Comparison of ENCODE assay signal across 1 cellular context in the genomic region with DNA sequence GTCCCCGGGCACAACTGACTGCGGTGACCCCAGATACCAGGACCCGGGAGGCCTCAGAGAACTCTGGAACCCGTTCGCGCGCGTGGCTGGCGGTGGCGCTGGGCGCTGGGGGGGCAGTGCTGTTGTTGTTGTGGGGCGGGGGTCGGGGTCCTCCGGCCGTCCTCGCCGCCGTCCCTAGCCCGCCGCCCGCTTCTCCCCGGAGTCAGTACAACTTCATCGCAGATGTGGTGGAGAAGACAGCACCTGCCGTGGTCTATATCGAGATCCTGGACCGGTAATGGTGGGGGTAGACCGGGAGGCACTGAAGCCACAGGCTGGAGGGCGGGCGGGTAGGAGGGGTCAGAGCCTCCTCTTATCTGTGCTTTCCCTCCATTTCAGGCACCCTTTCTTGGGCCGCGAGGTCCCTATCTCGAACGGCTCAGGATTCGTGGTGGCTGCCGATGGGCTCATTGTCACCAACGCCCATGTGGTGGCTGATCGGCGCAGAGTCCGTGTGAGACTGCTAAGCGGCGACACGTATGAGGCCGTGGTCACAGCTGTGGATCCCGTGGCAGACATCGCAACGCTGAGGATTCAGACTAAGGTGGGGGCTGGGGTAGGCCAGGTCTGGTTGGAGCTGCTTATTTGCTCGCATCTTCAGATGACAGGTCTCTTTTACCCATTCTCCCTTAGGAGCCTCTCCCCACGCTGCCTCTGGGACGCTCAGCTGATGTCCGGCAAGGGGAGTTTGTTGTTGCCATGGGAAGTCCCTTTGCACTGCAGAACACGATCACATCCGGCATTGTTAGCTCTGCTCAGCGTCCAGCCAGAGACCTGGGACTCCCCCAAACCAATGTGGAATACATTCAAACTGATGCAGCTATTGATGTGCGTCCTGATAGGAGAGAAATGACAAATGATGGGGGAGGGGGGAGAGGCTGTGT.
TF ChIP-seq lines count a peak whose summit lies in the region.

No MANE protein-coding gene starts in this region.

TF ChIP-seq in HepG2, 621 proteins besides CTCF, POLR2A, EP300 and RAD21 (continues in another document):
- peak; percentile 98 for TF ChIP-seq ZBTB38 (CRISPR knock-in tag; IDR thresholded peaks at IDR 0.05)
- TF ChIP-seq TERF1 (CRISPR knock-in tag; IDR thresholded peaks at IDR 0.05), result peak; percentile 2; the same call in 1 of the 2 replicates
- 0 out of 2 replicates have a peak, but pooled peaks have one; percentile 23 for TF ChIP-seq PITX1 (CRISPR knock-in tag; IDR thresholded peaks at IDR 0.05)
- TF ChIP-seq GTF3A (CRISPR knock-in tag; conservative IDR thresholded peaks at IDR 0.05), result no peak
- TF ChIP-seq NCOR1 (IDR thresholded peaks at IDR 0.05; ENCODE audit: borderline replicate concordance, low read length), result no peak
- peak; percentile 57; the same call in 1 of the 2 replicates for TF ChIP-seq ZNF589 (CRISPR knock-in tag; conservative IDR thresholded peaks at IDR 0.05)
- peak; percentile 12 for TF ChIP-seq TAF15 (IDR thresholded peaks at IDR 0.05; ENCODE audit: low read depth, low read length, poor library complexity, severe bottlenecking)
- 0 out of 2 replicates have a peak, but pooled peaks have one; percentile 36 for TF ChIP-seq HES4 (CRISPR knock-in tag; IDR thresholded peaks at IDR 0.05; ENCODE audit: borderline replicate concordance)
- 0 out of 2 replicates have a peak, but pooled peaks have one; percentile 50 for TF ChIP-seq ZNF672 (CRISPR knock-in tag; IDR thresholded peaks at IDR 0.05)
- peak; percentile 92 for TF ChIP-seq PRPF4 (IDR thresholded peaks at IDR 0.05; ENCODE audit: low read depth, low read length, poor library complexity, severe bottlenecking)
- TF ChIP-seq HMGA1 (CRISPR knock-in tag; conservative IDR thresholded peaks at IDR 0.05), result no peak
- TF ChIP-seq SKIL (CRISPR knock-in tag; IDR thresholded peaks at IDR 0.05; ENCODE audit: borderline replicate concordance), result 0 out of 2 replicates have a peak, but pooled peaks have one; percentile 31
- TF ChIP-seq, protein P1, sequence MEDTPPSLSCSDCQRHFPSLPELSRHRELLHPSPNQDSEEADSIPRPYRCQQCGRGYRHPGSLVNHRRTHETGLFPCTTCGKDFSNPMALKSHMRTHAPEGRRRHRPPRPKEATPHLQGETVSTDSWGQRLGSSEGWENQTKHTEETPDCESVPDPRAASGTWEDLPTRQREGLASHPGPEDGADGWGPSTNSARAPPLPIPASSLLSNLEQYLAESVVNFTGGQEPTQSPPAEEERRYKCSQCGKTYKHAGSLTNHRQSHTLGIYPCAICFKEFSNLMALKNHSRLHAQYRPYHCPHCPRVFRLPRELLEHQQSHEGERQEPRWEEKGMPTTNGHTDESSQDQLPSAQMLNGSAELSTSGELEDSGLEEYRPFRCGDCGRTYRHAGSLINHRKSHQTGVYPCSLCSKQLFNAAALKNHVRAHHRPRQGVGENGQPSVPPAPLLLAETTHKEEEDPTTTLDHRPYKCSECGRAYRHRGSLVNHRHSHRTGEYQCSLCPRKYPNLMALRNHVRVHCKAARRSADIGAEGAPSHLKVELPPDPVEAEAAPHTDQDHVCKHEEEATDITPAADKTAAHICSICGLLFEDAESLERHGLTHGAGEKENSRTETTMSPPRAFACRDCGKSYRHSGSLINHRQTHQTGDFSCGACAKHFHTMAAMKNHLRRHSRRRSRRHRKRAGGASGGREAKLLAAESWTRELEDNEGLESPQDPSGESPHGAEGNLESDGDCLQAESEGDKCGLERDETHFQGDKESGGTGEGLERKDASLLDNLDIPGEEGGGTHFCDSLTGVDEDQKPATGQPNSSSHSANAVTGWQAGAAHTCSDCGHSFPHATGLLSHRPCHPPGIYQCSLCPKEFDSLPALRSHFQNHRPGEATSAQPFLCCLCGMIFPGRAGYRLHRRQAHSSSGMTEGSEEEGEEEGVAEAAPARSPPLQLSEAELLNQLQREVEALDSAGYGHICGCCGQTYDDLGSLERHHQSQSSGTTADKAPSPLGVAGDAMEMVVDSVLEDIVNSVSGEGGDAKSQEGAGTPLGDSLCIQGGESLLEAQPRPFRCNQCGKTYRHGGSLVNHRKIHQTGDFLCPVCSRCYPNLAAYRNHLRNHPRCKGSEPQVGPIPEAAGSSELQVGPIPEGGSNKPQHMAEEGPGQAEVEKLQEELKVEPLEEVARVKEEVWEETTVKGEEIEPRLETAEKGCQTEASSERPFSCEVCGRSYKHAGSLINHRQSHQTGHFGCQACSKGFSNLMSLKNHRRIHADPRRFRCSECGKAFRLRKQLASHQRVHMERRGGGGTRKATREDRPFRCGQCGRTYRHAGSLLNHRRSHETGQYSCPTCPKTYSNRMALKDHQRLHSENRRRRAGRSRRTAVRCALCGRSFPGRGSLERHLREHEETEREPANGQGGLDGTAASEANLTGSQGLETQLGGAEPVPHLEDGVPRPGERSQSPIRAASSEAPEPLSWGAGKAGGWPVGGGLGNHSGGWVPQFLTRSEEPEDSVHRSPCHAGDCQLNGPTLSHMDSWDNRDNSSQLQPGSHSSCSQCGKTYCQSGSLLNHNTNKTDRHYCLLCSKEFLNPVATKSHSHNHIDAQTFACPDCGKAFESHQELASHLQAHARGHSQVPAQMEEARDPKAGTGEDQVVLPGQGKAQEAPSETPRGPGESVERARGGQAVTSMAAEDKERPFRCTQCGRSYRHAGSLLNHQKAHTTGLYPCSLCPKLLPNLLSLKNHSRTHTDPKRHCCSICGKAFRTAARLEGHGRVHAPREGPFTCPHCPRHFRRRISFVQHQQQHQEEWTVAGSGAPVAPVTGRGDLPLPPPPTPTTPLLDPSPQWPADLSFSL (CRISPR knock-in tag; IDR thresholded peaks at IDR 0.05), result 0 out of 2 replicates have a peak, but pooled peaks have one; percentile 16
- TF ChIP-seq ZBTB20 (CRISPR knock-in tag; IDR thresholded peaks at IDR 0.05; ENCODE audit: borderline replicate concordance, low read depth), result 0 out of 2 replicates have a peak, but pooled peaks have one; percentile 39
- no peak; the same call in 1 of the 2 replicates for TF ChIP-seq ZNF687 (CRISPR knock-in tag; IDR thresholded peaks at IDR 0.05)
- TF ChIP-seq, protein P2, sequence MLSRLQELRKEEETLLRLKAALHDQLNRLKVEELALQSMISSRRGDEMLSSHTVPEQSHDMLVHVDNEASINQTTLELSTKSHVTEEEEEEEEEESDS (CRISPR knock-in tag; IDR thresholded peaks at IDR 0.05; ENCODE audit: borderline replicate concordance), result 0 out of 2 replicates have a peak, but pooled peaks have one; percentile 1
- no peak for TF ChIP-seq ZNF367 (CRISPR knock-in tag; IDR thresholded peaks at IDR 0.05; ENCODE audit: borderline replicate concordance)
- TF ChIP-seq PAX8 (CRISPR knock-in tag; IDR thresholded peaks at IDR 0.05; ENCODE audit: borderline replicate concordance), result peak; percentile 2; the same call in 1 of the 2 replicates
- TF ChIP-seq ZNF740 (CRISPR knock-in tag; IDR thresholded peaks at IDR 0.05), result peak; percentile 60
- TF ChIP-seq, protein P3, sequence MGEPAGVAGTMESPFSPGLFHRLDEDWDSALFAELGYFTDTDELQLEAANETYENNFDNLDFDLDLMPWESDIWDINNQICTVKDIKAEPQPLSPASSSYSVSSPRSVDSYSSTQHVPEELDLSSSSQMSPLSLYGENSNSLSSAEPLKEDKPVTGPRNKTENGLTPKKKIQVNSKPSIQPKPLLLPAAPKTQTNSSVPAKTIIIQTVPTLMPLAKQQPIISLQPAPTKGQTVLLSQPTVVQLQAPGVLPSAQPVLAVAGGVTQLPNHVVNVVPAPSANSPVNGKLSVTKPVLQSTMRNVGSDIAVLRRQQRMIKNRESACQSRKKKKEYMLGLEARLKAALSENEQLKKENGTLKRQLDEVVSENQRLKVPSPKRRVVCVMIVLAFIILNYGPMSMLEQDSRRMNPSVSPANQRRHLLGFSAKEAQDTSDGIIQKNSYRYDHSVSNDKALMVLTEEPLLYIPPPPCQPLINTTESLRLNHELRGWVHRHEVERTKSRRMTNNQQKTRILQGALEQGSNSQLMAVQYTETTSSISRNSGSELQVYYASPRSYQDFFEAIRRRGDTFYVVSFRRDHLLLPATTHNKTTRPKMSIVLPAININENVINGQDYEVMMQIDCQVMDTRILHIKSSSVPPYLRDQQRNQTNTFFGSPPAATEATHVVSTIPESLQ (CRISPR knock-in tag; conservative IDR thresholded peaks at IDR 0.05), result no peak
- TF ChIP-seq ZNF496 (CRISPR knock-in tag; IDR thresholded peaks at IDR 0.05; ENCODE audit: insufficient replicate concordance), result no peak
- 0 out of 2 replicates have a peak, but pooled peaks have one; percentile 7 for TF ChIP-seq ZBTB33 (CRISPR knock-in tag; IDR thresholded peaks at IDR 0.05)
- peak; percentile 52; the same call in 1 of the 2 replicates for TF ChIP-seq MTA1 (CRISPR knock-in tag; IDR thresholded peaks at IDR 0.05; ENCODE audit: borderline replicate concordance)
- 0 out of 2 replicates have a peak, but pooled peaks have one; percentile 25 for TF ChIP-seq ZNF83 (CRISPR knock-in tag; IDR thresholded peaks at IDR 0.05; ENCODE audit: borderline replicate concordance)
- no peak for TF ChIP-seq SMAD9 (CRISPR knock-in tag; IDR thresholded peaks at IDR 0.05)
- no peak for TF ChIP-seq PHF20 (CRISPR knock-in tag; IDR thresholded peaks at IDR 0.05)
- TF ChIP-seq ZNF441 (CRISPR knock-in tag; IDR thresholded peaks at IDR 0.05; ENCODE audit: borderline replicate concordance), result 0 out of 2 replicates have a peak, but pooled peaks have one; percentile 9
- peak; percentile 74 for TF ChIP-seq REL (CRISPR knock-in tag; conservative IDR thresholded peaks at IDR 0.05)
- TF ChIP-seq ZNF556 (CRISPR knock-in tag; IDR thresholded peaks at IDR 0.05; ENCODE audit: borderline replicate concordance), result 0 out of 2 replicates have a peak, but pooled peaks have one; percentile 2
- TF ChIP-seq PAF1 (CRISPR knock-in tag; IDR thresholded peaks at IDR 0.05), result no peak
- TF ChIP-seq ZNF24 (IDR thresholded peaks at IDR 0.05), result no peak
- TF ChIP-seq ZC3H13 (CRISPR knock-in tag; IDR thresholded peaks at IDR 0.05), result 0 out of 2 replicates have a peak, but pooled peaks have one; percentile 17
- TF ChIP-seq ZFP41 (CRISPR knock-in tag; IDR thresholded peaks at IDR 0.05; ENCODE audit: borderline replicate concordance), result no peak
- TF ChIP-seq ZKSCAN5 (CRISPR knock-in tag; IDR thresholded peaks at IDR 0.05), result 0 out of 2 replicates have a peak, but pooled peaks have one; percentile 39
- TF ChIP-seq ZNF446 (CRISPR knock-in tag; IDR thresholded peaks at IDR 0.05), result 0 out of 2 replicates have a peak, but pooled peaks have one; percentile 30
